In the genomic region with DNA sequence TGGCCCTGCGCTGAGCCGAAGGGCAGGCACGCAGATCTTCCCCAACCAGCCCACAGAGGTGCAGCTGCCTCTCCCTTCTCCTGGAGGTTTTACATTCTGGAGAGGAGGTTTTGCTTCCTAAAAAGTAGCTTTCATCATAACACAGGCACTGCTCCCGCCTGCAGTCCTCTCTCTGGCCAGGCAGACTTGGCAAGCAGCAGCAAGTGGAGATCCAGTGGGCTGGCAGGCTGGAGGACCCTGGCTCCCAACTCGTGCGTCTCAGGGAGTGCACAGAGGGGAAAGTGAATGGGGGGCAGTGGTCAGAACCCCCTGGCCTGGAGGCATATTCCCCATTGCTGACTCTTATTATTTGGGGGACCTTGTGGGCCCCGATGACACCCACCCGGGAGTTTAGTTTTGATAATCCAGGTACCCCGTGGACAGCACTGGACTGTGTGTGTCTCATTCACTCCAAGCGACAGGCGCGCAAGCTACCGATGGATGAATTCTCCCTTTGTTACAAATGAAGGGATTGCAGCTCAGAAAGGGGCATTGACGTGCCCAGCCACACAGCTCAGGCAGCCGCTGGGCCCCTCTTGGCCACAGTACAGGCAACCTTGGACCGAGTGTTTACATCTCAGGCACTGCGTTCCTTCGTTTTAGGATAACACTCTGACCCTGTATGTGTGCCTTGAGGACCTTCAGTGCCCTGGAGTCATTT, we compare ENCODE assay signal across 25 cellular contexts.
"Had no signal": no experiment of that assay in that cellular context is flagged by ENCODE, and none has a peak within 500 bp of the region (broad histone marks: within the 10 kb centered on the region; RNA-seq: fewer than 3 reads in every experiment).

No MANE protein-coding gene starts in this region.

- H3K27me3 Mint-ChIP-seq: activated naive CD8-positive, alpha-beta T cell; brain; naive B cell; stimulated activated naive B cell treated with anti-CD40 and anti-IgM and Interleukin-4, amounts not matched to agents 10 μg/mL and 1 μg/mL and 100 μg/mL, for 72 hours had no signal

- ATAC-seq: left cardiac atrium; left ventricle myocardium superior; stimulated activated naive B cell treated with anti-CD40 and anti-IgM and Interleukin-4, amounts not matched to agents 10 μg/mL and 1 μg/mL and 100 μg/mL, for 72 hours had no signal

- H3K4me1 Mint-ChIP-seq: stimulated activated naive B cell treated with anti-CD40 and anti-IgM and Interleukin-4, amounts not matched to agents 10 μg/mL and 1 μg/mL and 100 μg/mL, for 72 hours had no signal

- H3K27ac ChIP-seq: ascending aorta, cardiac muscle cell, epithelial cell of prostate, esophagus squamous epithelium, sigmoid colon, stomach, testis had no signal

- H3K4me3 Mint-ChIP-seq: activated naive CD8-positive, alpha-beta T cell; brain; naive B cell; neural crest cell; stimulated activated naive B cell treated with anti-CD40 and anti-IgM and Interleukin-4, amounts not matched to agents 10 μg/mL and 1 μg/mL and 100 μg/mL, for 72 hours had no signal

- H3K27ac Mint-ChIP-seq: activated naive CD8-positive, alpha-beta T cell; naive B cell; stimulated activated naive B cell treated with anti-CD40 and anti-IgM and Interleukin-4, amounts not matched to agents 10 μg/mL and 1 μg/mL and 100 μg/mL, for 72 hours had no signal

- DNase-seq: activated CD4-positive, alpha-beta T cell treated with anti-CD3 and anti-CD28 coated beads for 4 hours; activated CD4-positive, alpha-beta T cell treated with anti-CD3 and anti-CD28 coated beads, Interleukin-2, amount 50 U/mL, for 4 hours; activated CD4-positive, CD25-positive, alpha-beta regulatory T cell; activated effector memory CD4-positive, alpha-beta T cell treated with Interleukin-2 at 50 U/mL for 16 hours; activated naive CD4-positive, alpha-beta T cell treated with Interleukin-2 at 50 U/mL for 16 hours; activated T-cell treated with anti-CD3 and anti-CD28 coated beads for 4 hours; esophagus squamous epithelium; foreskin melanocyte; islet precursor cell; left cardiac atrium; left ventricle myocardium superior; naive B cell; sigmoid colon; small intestine; stimulated activated CD4-positive, alpha-beta T cell treated with anti-CD3 and anti-CD28 coated beads, Interleukin-1b, Interleukin-23, amount 100 ng/mL, for 48 hours; stimulated activated naive B cell treated with anti-CD40 and anti-IgM and Interleukin-4, amounts not matched to agents 10 μg/mL and 1 μg/mL and 100 μg/mL, for 72 hours; stomach; testis; trophoblast cell had no signal
